9 cellular contexts compared by ENCODE assay signal in genomic region chr5:159198063-159199036, GRCh38. TPM values are rescaled to one million over a fixed set of nuclear protein-coding genes. Genes with fewer than 3 reads are reported as not detected.
DNase-seq lines count a peak whose midpoint lies in the region; ATAC-seq, FAIRE-seq and TF ChIP-seq lines count a peak whose summit lies in the region.
"Had no signal": no experiment of that assay in that cellular context is flagged by ENCODE, and none has a peak within 500 bp of the region (broad histone marks: within the 10 kb centered on the region; RNA-seq: fewer than 3 reads in every experiment).

No MANE protein-coding gene starts in this region.

- TF ChIP-seq RAD21 in GM12878 (IDR thresholded peaks at IDR 0.05; ENCODE audit: insufficient read depth, low read depth, low read length), result no peak

- CTCF ChIA-PET in GM12878 (lab: Yijun Ruan, JAX), result interaction anchor here (0.6 to 3.6 kb wide), 10 partner anchors 9 to 118 kb away, joined by 3 to 13 read pairs (median 4); no protein-coding TSS in a partner anchor

- TF ChIP-seq CTCF in GM13976 (IDR thresholded peaks at IDR 0.05; ENCODE audit: borderline replicate concordance, control extremely low read depth, extremely low read depth, insufficient read depth, missing control alignments) (no peak), GM12878 (IDR thresholded peaks at IDR 0.05 in 2 of 3, conservative IDR thresholded peaks at IDR 0.05 in 1 of 3; ENCODE audit: control insufficient read depth in 2 of 3, extremely low read depth in 1 of 3, insufficient read depth in 1 of 3, low read depth in 3 of 3, low read length in 3 of 3) (no peak), D721Med (IDR thresholded peaks at IDR 0.05; ENCODE audit: insufficient read depth, missing control alignments) (no peak)

- H3K36me3 ChIP-seq in GM12878 (ENCODE audit: control insufficient read depth in 2 of 2, insufficient read depth in 2 of 2, low read length in 1 of 2), result peaks cover 0 to 24% of the 10 kb centered on the region in 2 experiments; a peak in 3 of 4 replicates

- in situ Hi-C loops in GM13976 (cut with MboI; ENCODE audit: low sequenced_read_pairs, unreplicated experiment) (no loop called here), GM12878 (cut with MboI) (no loop called here)

- H2AFZ ChIP-seq in GM12878 (ENCODE audit: control insufficient read depth, low read depth, low read length), result no peak overlapping the region

- H3K9me3 ChIP-seq in GM12878 (replicated peaks; ENCODE audit: control insufficient read depth, insufficient read depth, low read length), result no peaks in the 10 kb centered on the region

- no peak overlapping the region for H3K9ac ChIP-seq in GM12878 (ENCODE audit: control insufficient read depth, insufficient read depth, low read length)

- TF ChIP-seq EP300 in GM12878 (IDR thresholded peaks at IDR 0.05; ENCODE audit: borderline replicate concordance in 1 of 2, control insufficient read depth in 1 of 2, low read depth in 2 of 2, low read length in 2 of 2), result no peak

- no peak for TF ChIP-seq POLR2A in GM12878 (IDR thresholded peaks at IDR 0.05; ENCODE audit: low read depth, low read length)

- 69% methylated on average over 5 of the region's 5 CpGs for WGBS in GM12878 (ENCODE audit: insufficient coverage, insufficient replicate concordance, low lambda C conversion rate, missing lambda C conversion rate)

- BruUV-seq in GM12878 (replicated peaks; lab: Mats Ljungman, UMichigan), result no TSS peak

- ATAC-seq in GM21447 (IDR thresholded peaks at IDR 0.05; ENCODE audit: unreplicated experiment) (peak; percentile 98), HG03469 (IDR thresholded peaks at IDR 0.05; ENCODE audit: unreplicated experiment) (peak; percentile 91), GM12878 (peak; percentile 92)
- ATAC-seq: HCT116 had no signal

- intact Hi-C loops in GM12878 (cut with micrococcal nuclease; ENCODE audit: unreplicated experiment), result no loop called here

- POLR2A ChIA-PET in GM12878 (lab: Charles Lee), result interaction anchor here (0.6 to 4.5 kb wide), 7 partner anchors 8 to 492 kb away, joined by 3 to 25 read pairs (median 6); no protein-coding TSS in a partner anchor

- peak overlapping the region; percentile 63 for H3K27ac ChIP-seq in GM12878 (ENCODE audit: control insufficient read depth, insufficient read depth)

- RAD21 ChIA-PET in GM12878 (lab: Charles Lee; ENCODE audit: unreplicated experiment), result interaction anchor here (0.7 to 4.1 kb wide), 10 partner anchors 8 to 134 kb away, joined by 3 to 35 read pairs (median 5); no protein-coding TSS in a partner anchor

- peak; percentile 97 for FAIRE-seq in GM12878 (lab: Jason Lieb, UNC)
- no peak for FAIRE-seq in D721Med (lab: Jason Lieb, UNC)

- DNase-seq in GM13976 (ENCODE audit: low spot score) (peak; percentile 58), GM12878 (ENCODE audit: low read depth, low spot score) (peak; percentile 56), NCI-H146 treated with DMSO at 0.1 percent for 48 hours (lab: John Stamatoyannopoulos, UW; ENCODE audit: unreplicated experiment) (no peak), NCI-H2227 (lab: John Stamatoyannopoulos, UW; ENCODE audit: unreplicated experiment) (no peak), D721Med (ENCODE audit: insufficient read length, low spot score) (no peak)
- no peak for DNase-seq in effector CD4-positive, alpha-beta T cell

- peak overlapping the region; percentile 59 for H3K4me2 ChIP-seq in GM12878 (ENCODE audit: control insufficient read depth, insufficient read depth)

- SMC1A ChIA-PET in GM12878 (lab: Charles Lee; ENCODE audit: uncharacterized antibody, unreplicated experiment), result interaction anchor here (0.5 to 5.4 kb wide), 18 partner anchors 8 to 229 kb away, joined by 3 to 42 read pairs (median 5); no protein-coding TSS in a partner anchor

- H3K27me3 ChIP-seq in GM12878 (replicated peaks in 1 of 2; ENCODE audit: control insufficient read depth in 2 of 2, insufficient read depth in 2 of 2, low read length in 1 of 2), result no peaks in the 10 kb centered on the region

- H3K4me3 ChIP-seq in GM12878, result peak overlapping the region; percentile 31; the same call in 1 of the 2 replicates

- no peaks in the 10 kb centered on the region for H4K20me1 ChIP-seq in GM12878 (ENCODE audit: control insufficient read depth, insufficient read depth)

- peaks cover 83% of the 10 kb centered on the region for H3K79me2 ChIP-seq in GM12878 (ENCODE audit: control insufficient read depth, insufficient read depth, low read length)

- H3K4me1 ChIP-seq in GM12878 (ENCODE audit: control insufficient read depth, insufficient read depth, low read length), result peaks cover 24% of the 10 kb centered on the region

TF ChIP-seq in GM12878, 131 proteins besides CTCF, POLR2A, EP300 and RAD21 (continues in another document):
- TF ChIP-seq POU2F2 (IDR thresholded peaks at IDR 0.05; ENCODE audit: borderline replicate concordance, low read depth, low read length) (peak; percentile 57; the same call in 1 of the 3 replicates), ETV6 (conservative IDR thresholded peaks at IDR 0.05 in 1 of 2, IDR thresholded peaks at IDR 0.05 in 1 of 2; ENCODE audit: borderline replicate concordance in 1 of 2, low read depth in 1 of 2) (no peak), SPI1 (IDR thresholded peaks at IDR 0.05; ENCODE audit: borderline replicate concordance, insufficient read depth, low read depth, low read length) (peak; percentile 81), NFIC (IDR thresholded peaks at IDR 0.05; ENCODE audit: low read depth, low read length) (0 out of 2 replicates have a peak, but pooled peaks have one; percentile 25), IKZF2 (IDR thresholded peaks at IDR 0.05) (peak; percentile 13 to 24; a peak in 2 of 4 replicates), PRDM15 (CRISPR knock-in tag; IDR thresholded peaks at IDR 0.05) (no peak), YY1 (IDR thresholded peaks at IDR 0.05; ENCODE audit: low read depth, low read length) (peak; percentile 23; the same call in 1 of the 2 replicates), ELK1 (IDR thresholded peaks at IDR 0.05; ENCODE audit: low read depth, low read length) (no peak), RELA (IDR thresholded peaks at IDR 0.05; ENCODE audit: borderline replicate concordance, partially characterized antibody) (no peak), MTA2 (IDR thresholded peaks at IDR 0.05; ENCODE audit: low read depth) (peak; percentile 47; the same call in 1 of the 2 replicates), ZNF274 (IDR thresholded peaks at IDR 0.05; ENCODE audit: insufficient read depth, insufficient read length) (no peak), SMARCA5 (IDR thresholded peaks at IDR 0.05) (0 out of 2 replicates have a peak, but pooled peaks have one; percentile 52), ZNF24 (IDR thresholded peaks at IDR 0.05) (peak; percentile 5; the same call in 1 of the 2 replicates), ASH2L (IDR thresholded peaks at IDR 0.05; ENCODE audit: borderline replicate concordance, low read depth) (no peak)

RNA-seq across cellular contexts. Expression of gene RNF145, which starts 11.0 kb away (rescaled TPM):
- total RNA-seq in GM12878 (2013; cell fraction: nucleolus; rRNA removed), result 94.8 and 97.9 TPM in 2 replicates
- total RNA-seq in GM12878 (2014; rRNA removed) (46.6 and 54.6 TPM in 2 replicates), GM12878 (2014; rRNA removed; fragmentation: Illumina TruSeq; extraction: Trizol) (29.7 and 29.9 TPM in 2 replicates), GM12878 (2021) (49.2 and 50.9 TPM in 2 replicates)
- polyA plus RNA-seq in GM12878 (2011; ENCODE audit: low read depth), result 16.6 TPM
- polyA plus RNA-seq in GM12878 (2011; rRNA removed) (56.1 and 64.4 TPM in 2 replicates), GM12878 (2014; fragmentation: Illumina TruSeq; extraction: Trizol) (58.1 and 75.0 TPM in 2 replicates), GM12878 (2014; fragmentation: Nextera tagmentation; extraction: Ambion mirVana) (10 to 100 TPM; 18.6 to 25.2 TPM), GM12878 (2014; rRNA removed) (46.4 and 51.0 TPM in 2 replicates), GM12878 (2016; fragmentation: Nextera tagmentation; extraction: Ambion mirVana) (10 to 100 TPM in 1 of 2 experiments, 1 to 10 TPM in 1; 9.7 to 11.5 TPM)
- 22.2 and 34.5 TPM in 2 replicates for polyA plus RNA-seq in GM12878 (2011; cell fraction: cytosol; rRNA removed)
- 47.3 and 49.5 TPM in 2 replicates for polyA plus RNA-seq in GM12878 (2011; cell fraction: nucleus; rRNA removed)
- polyA plus RNA-seq in GM12878 (2012), result 20.8 and 36.3 TPM in 2 replicates
- polyA minus RNA-seq in GM12878 (2011; rRNA and poly(A)+ RNA removed), result 47.9 and 53.5 TPM in 2 replicates
- polyA minus RNA-seq in GM12878 (2011; cell fraction: cytosol; rRNA and poly(A)+ RNA removed), result 17.3 and 17.9 TPM in 2 replicates
- 24.9 and 30.2 TPM in 2 replicates for polyA minus RNA-seq in GM12878 (2011; cell fraction: nucleus; rRNA and poly(A)+ RNA removed)

Comparison
In these comparisons a context has a peak if more than half of its experiments do, and no peak if none do; other contexts are left out.
1. DNase-seq: peak in GM13976 (single experiment) and GM12878 (single experiment); none in NCI-H146 treated with DMSO at 0.1 percent for 48 hours (single experiment), NCI-H2227 (single experiment), effector CD4-positive, alpha-beta T cell (single experiment) and D721Med (single experiment).
2. Peak in every context shown above with its lines, with median percentiles within 50 percentile points of each other: ATAC-seq.